22 cellular contexts compared by ENCODE assay signal in the genomic region with DNA sequence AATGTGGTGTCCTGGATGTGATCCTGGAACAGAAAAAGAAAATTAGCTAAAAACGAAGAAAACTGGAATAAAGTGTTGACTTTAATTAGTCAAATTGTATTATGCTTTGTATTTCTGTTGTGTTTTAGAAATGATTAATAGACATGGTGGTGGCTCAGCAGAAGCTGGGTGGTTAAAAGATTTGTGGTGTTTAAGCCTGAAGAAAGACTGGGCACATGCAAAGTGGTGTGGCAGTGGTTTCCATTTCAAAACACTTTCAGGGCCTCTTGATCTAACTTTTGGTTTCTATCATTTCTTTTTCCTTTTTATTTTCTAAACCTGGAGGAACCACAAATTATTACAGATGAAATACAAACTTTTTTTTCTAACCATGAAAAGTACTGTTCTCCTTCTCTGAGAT. TPM values are rescaled to one million over a fixed set of nuclear protein-coding genes. Genes with fewer than 3 reads are reported as not detected.
DNase-seq lines count a peak whose midpoint lies in the region; ATAC-seq lines count a peak whose summit lies in the region.
"Had no signal": no experiment of that assay in that cellular context is flagged by ENCODE, and none has a peak within 500 bp of the region (broad histone marks: within the 10 kb centered on the region; RNA-seq: fewer than 3 reads in every experiment).

No MANE protein-coding gene starts in this region.

- intact Hi-C loops in sciatic nerve (cut with DNase I): no loop called here

- ATAC-seq in GM18498 (IDR thresholded peaks at IDR 0.05; ENCODE audit: unreplicated experiment) (peak; percentile 86), GM19324 (IDR thresholded peaks at IDR 0.05; ENCODE audit: low FRiP score, unreplicated experiment) (peak; percentile 67), GM21786 (IDR thresholded peaks at IDR 0.05; ENCODE audit: unreplicated experiment) (peak; percentile 64), HG03196 (IDR thresholded peaks at IDR 0.05; ENCODE audit: unreplicated experiment) (peak; percentile 76), sciatic nerve (no peak), GM21576 (IDR thresholded peaks at IDR 0.05; ENCODE audit: unreplicated experiment) (no peak), HG03460 (IDR thresholded peaks at IDR 0.05; ENCODE audit: unreplicated experiment) (no peak)
- ATAC-seq: activated naive CD8-positive, alpha-beta T cell treated with anti-CD3 and anti-CD28 coated beads, Interleukin-2, amount 50 U/mL, for 24 hours had no signal

- DNase-seq in NCI-H1417 treated with DMSO at 0.1 percent for 48 hours (lab: John Stamatoyannopoulos, UW): no peak
- no peak for DNase-seq in sciatic nerve (ENCODE audit: low spot score)
- DNase-seq: 8988T; activated CD4-positive, alpha-beta T cell treated with anti-CD3 and anti-CD28 coated beads, Interleukin-2, amount 10 ng/mL, durations not matched to agents 24 days and 14 days; activated naive CD8-positive, alpha-beta T cell treated with anti-CD3 and anti-CD28 coated beads, Interleukin-2, amount 50 U/mL, for 24 hours; activated T-cell treated with anti-CD3 and anti-CD28 coated beads, Interleukin-2, amount 50 U/mL, for 24 hours; caudate nucleus; foreskin melanocyte; NCI-H1105; NCI-H2081; NCI-H2227 treated with DMSO at 0.1 percent for 48 hours; NCI-H748 treated with DMSO at 0.1 percent for 48 hours; SJCRH30; stimulated activated CD4-positive, alpha-beta T cell treated with anti-CD3 and anti-CD28 coated beads, Interleukin-1b, Interleukin-23, amount 100 ng/mL, for 48 hours; stimulated activated CD8-positive, alpha-beta memory T cell treated with anti-CD3 and anti-CD28 coated beads, Interleukin-4, amount 100 ng/mL, for 48 hours; stomach had no signal

RNA-seq across cellular contexts. Expression of a gene that starts 44.1 kb away (rescaled TPM):
- total RNA-seq in sciatic nerve: 1.7 TPM

Comparison
In these comparisons a context has a peak if more than half of its experiments do, and no peak if none do; other contexts are left out.
1. ATAC-seq: peak in GM18498 (single experiment), GM19324 (single experiment), GM21786 (single experiment) and HG03196 (single experiment); none in sciatic nerve (single experiment), GM21576 (single experiment) and HG03460 (single experiment).